Comparison of ENCODE assay signal across 1 cellular context in the genomic region with DNA sequence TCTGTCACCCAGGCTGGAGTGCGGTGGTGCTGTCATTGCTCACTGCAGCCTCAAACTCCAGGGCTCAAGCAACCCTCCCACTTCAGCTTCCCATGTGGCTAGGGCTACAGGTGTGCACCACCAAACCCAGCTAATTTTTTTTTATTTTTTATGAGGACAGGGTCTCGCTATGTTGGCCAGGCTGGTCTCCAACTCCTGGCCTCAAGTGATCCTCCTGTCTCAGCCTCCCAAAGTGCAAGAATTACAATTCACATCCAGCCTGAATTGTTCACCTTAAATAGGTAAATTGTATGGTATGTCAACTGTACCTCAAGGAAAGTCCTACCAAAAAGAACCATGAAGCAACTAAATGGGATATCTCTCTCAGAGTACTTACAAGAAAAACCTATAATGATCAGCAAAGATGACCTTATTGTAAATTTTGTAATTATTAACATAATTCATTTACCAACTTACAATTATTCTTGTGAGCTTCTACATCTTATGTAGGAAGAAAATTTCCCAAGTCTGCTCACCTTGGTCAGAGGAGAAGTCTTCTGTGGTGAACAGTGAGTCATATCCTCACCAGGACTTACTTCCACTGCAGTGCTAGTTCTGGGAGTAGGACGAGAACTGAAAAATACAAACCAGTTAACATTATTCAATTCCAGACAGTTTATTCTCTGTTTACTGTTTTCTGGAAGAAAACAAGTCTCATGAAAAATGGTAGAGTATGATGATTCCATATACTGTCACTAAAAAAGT.
TF ChIP-seq lines count a peak whose summit lies in the region.

No MANE protein-coding gene starts in this region.

TF ChIP-seq in SK-N-SH, 30 proteins besides CTCF, POLR2A, EP300 and RAD21 (continued from another document):
- TF ChIP-seq, protein P1, sequence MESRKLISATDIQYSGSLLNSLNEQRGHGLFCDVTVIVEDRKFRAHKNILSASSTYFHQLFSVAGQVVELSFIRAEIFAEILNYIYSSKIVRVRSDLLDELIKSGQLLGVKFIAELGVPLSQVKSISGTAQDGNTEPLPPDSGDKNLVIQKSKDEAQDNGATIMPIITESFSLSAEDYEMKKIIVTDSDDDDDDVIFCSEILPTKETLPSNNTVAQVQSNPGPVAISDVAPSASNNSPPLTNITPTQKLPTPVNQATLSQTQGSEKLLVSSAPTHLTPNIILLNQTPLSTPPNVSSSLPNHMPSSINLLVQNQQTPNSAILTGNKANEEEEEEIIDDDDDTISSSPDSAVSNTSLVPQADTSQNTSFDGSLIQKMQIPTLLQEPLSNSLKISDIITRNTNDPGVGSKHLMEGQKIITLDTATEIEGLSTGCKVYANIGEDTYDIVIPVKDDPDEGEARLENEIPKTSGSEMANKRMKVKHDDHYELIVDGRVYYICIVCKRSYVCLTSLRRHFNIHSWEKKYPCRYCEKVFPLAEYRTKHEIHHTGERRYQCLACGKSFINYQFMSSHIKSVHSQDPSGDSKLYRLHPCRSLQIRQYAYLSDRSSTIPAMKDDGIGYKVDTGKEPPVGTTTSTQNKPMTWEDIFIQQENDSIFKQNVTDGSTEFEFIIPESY (IDR thresholded peaks at IDR 0.05; ENCODE audit: borderline replicate concordance, low read depth): no peak
- TF ChIP-seq, protein P2, sequence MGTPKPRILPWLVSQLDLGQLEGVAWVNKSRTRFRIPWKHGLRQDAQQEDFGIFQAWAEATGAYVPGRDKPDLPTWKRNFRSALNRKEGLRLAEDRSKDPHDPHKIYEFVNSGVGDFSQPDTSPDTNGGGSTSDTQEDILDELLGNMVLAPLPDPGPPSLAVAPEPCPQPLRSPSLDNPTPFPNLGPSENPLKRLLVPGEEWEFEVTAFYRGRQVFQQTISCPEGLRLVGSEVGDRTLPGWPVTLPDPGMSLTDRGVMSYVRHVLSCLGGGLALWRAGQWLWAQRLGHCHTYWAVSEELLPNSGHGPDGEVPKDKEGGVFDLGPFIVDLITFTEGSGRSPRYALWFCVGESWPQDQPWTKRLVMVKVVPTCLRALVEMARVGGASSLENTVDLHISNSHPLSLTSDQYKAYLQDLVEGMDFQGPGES (IDR thresholded peaks at IDR 0.05; ENCODE audit: low read depth, low read length): no peak
- TF ChIP-seq, protein P3, sequence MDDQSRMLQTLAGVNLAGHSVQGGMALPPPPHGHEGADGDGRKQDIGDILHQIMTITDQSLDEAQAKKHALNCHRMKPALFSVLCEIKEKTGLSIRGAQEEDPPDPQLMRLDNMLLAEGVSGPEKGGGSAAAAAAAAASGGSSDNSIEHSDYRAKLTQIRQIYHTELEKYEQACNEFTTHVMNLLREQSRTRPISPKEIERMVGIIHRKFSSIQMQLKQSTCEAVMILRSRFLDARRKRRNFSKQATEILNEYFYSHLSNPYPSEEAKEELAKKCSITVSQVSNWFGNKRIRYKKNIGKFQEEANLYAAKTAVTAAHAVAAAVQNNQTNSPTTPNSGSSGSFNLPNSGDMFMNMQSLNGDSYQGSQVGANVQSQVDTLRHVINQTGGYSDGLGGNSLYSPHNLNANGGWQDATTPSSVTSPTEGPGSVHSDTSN (IDR thresholded peaks at IDR 0.05): no peak
- no peak for TF ChIP-seq POLR2AphosphoS5 (IDR thresholded peaks at IDR 0.05; ENCODE audit: low read depth, low read length)
